ENCODE assay signal across 20 cellular contexts in genomic region chr9:106963684-106964083, GRCh38.
"Had no signal": no experiment of that assay in that cellular context is flagged by ENCODE, and none has a peak within 500 bp of the region (broad histone marks: within the 10 kb centered on the region; RNA-seq: fewer than 3 reads in every experiment).

No MANE protein-coding gene starts in this region.

- H3K27ac Mint-ChIP-seq: activated CD4-positive, alpha-beta memory T cell treated with anti-CD3 and anti-CD28 coated beads, Interleukin-2, amount 10 ng/mL, durations not matched to agents 7 days and 5 days; activated CD4-positive, alpha-beta T cell treated with anti-CD3 and anti-CD28 coated beads for 36 hours; activated CD8-positive, alpha-beta memory T cell treated with anti-CD3 and anti-CD28 coated beads, Interleukin-2, amount 10 ng/mL, durations not matched to agents 7 days and 5 days; activated naive CD8-positive, alpha-beta T cell treated with anti-CD3 and anti-CD28 coated beads, Interleukin-2, amount 10 ng/mL, durations not matched to agents 7 days and 5 days; endodermal cell; memory B cell; T-helper 17 cell had no signal

- H3K27me3 ChIP-seq: body of pancreas, colonic mucosa, stomach, testis, upper lobe of right lung had no signal

- H3K27ac ChIP-seq: body of pancreas, colonic mucosa, stomach, testis had no signal

- H3K4me3 Mint-ChIP-seq: activated CD4-positive, alpha-beta memory T cell treated with anti-CD3 and anti-CD28 coated beads, Interleukin-2, amount 10 ng/mL, durations not matched to agents 7 days and 5 days; activated CD4-positive, alpha-beta T cell treated with anti-CD3 and anti-CD28 coated beads for 36 hours; activated CD8-positive, alpha-beta memory T cell treated with anti-CD3 and anti-CD28 coated beads, Interleukin-2, amount 10 ng/mL, durations not matched to agents 7 days and 5 days; central memory CD8-positive, alpha-beta T cell; endodermal cell; memory B cell; T-helper 17 cell had no signal

- H3K36me3 Mint-ChIP-seq: activated CD8-positive, alpha-beta memory T cell treated with anti-CD3 and anti-CD28 coated beads, Interleukin-2, amount 10 ng/mL, durations not matched to agents 7 days and 5 days; memory B cell had no signal

- H3K36me3 ChIP-seq: colonic mucosa, stomach had no signal

- H3K4me1 ChIP-seq: body of pancreas, colonic mucosa, stomach, testis, upper lobe of right lung had no signal

- DNase-seq: activated CD4-positive, alpha-beta memory T cell treated with anti-CD3 and anti-CD28 coated beads, Interleukin-2, amount 10 ng/mL, durations not matched to agents 7 days and 5 days; activated CD4-positive, alpha-beta T cell treated with anti-CD3 and anti-CD28 coated beads for 36 hours; activated CD8-positive, alpha-beta memory T cell treated with anti-CD3 and anti-CD28 coated beads, Interleukin-2, amount 10 ng/mL, durations not matched to agents 7 days and 5 days; activated naive CD8-positive, alpha-beta T cell treated with anti-CD3 and anti-CD28 coated beads, Interleukin-2, amount 10 ng/mL, durations not matched to agents 7 days and 5 days; body of pancreas; colonic mucosa; endodermal cell; erythroblast; head of caudate nucleus; left ventricle myocardium superior; occipital lobe; stimulated activated CD4-positive, alpha-beta T cell treated with anti-CD3 and anti-CD28 coated beads, Interleukin-15, amount 100 ng/mL, for 24 hours; stimulated activated CD4-positive, alpha-beta T cell treated with anti-CD3 and anti-CD28 coated beads, Interleukin-2, amount 100 ng/mL, for 48 hours; stomach; T-helper 17 cell; testis; upper lobe of right lung had no signal

- H3K27me3 Mint-ChIP-seq: activated CD4-positive, alpha-beta memory T cell treated with anti-CD3 and anti-CD28 coated beads, Interleukin-2, amount 10 ng/mL, durations not matched to agents 7 days and 5 days; activated CD8-positive, alpha-beta memory T cell treated with anti-CD3 and anti-CD28 coated beads, Interleukin-2, amount 10 ng/mL, durations not matched to agents 7 days and 5 days; central memory CD8-positive, alpha-beta T cell; memory B cell; T-helper 17 cell had no signal

- H3K4me3 ChIP-seq: body of pancreas, colonic mucosa, skin epidermis, stomach, testis, upper lobe of right lung had no signal

- H3K9me3 ChIP-seq: body of pancreas, colonic mucosa, stomach, testis, upper lobe of right lung had no signal

- ATAC-seq: activated CD8-positive, alpha-beta memory T cell treated with anti-CD3 and anti-CD28 coated beads, Interleukin-2, amount 10 ng/mL, durations not matched to agents 7 days and 5 days; body of pancreas; left ventricle myocardium superior; T-helper 17 cell; upper lobe of right lung had no signal

- H3K9me3 Mint-ChIP-seq: activated CD4-positive, alpha-beta memory T cell treated with anti-CD3 and anti-CD28 coated beads, Interleukin-2, amount 10 ng/mL, durations not matched to agents 7 days and 5 days had no signal

- H3K4me1 Mint-ChIP-seq: activated CD4-positive, alpha-beta memory T cell treated with anti-CD3 and anti-CD28 coated beads, Interleukin-2, amount 10 ng/mL, durations not matched to agents 7 days and 5 days; central memory CD8-positive, alpha-beta T cell; memory B cell; T-helper 17 cell had no signal
